ENCODE assay signal across 8 cellular contexts in genomic region chr5:37248387-37248969, GRCh38. TPM values are rescaled to one million over a fixed set of nuclear protein-coding genes. Genes with fewer than 3 reads are reported as not detected.
DNase-seq lines count a peak whose midpoint lies in the region; ATAC-seq and TF ChIP-seq lines count a peak whose summit lies in the region.

No MANE protein-coding gene starts in this region.

- H3K36me3 ChIP-seq in neutrophil: no peaks in the 10 kb centered on the region

- H3K36me3 Mint-ChIP-seq in T-helper 1 cell treated with Interleukin-12 subunit alpha and Interleukin-12 subunit beta and Interleukin-4 antibody, amounts not matched to agents 30 μg/mL and 1 μg/mL, for 36 hours (ENCODE audit: low read depth): no peaks in the 10 kb centered on the region

- H3K27ac Mint-ChIP-seq in T-helper 1 cell treated with Interleukin-12 subunit alpha and Interleukin-12 subunit beta and Interleukin-4 antibody, amounts not matched to agents 30 μg/mL and 1 μg/mL, for 36 hours: peak overlapping the region; percentile 20

- H3K4me1 Mint-ChIP-seq in T-helper 1 cell treated with Interleukin-12 subunit alpha and Interleukin-12 subunit beta and Interleukin-4 antibody, amounts not matched to agents 30 μg/mL and 1 μg/mL, for 36 hours (ENCODE audit: low read depth): peaks cover 7% of the 10 kb centered on the region

- no peak for ATAC-seq in GM21367 (IDR thresholded peaks at IDR 0.05; ENCODE audit: unreplicated experiment)

- no peak overlapping the region for H3K27ac ChIP-seq in neutrophil

- DNase-seq in T-helper 1 cell (no peak), RPMI7951 (ENCODE audit: low read depth) (peak; percentile 15), epithelial cell of esophagus (ENCODE audit: low read depth) (peak; percentile 19), cortex of kidney (lab: John Stamatoyannopoulos, UW) (no peak), NK-92 (lab: John Stamatoyannopoulos, UW; ENCODE audit: unreplicated experiment) (no peak)

- H3K9me3 Mint-ChIP-seq in T-helper 1 cell treated with Interleukin-12 subunit alpha and Interleukin-12 subunit beta and Interleukin-4 antibody, amounts not matched to agents 30 μg/mL and 1 μg/mL, for 36 hours: no peaks in the 10 kb centered on the region

- H3K4me3 ChIP-seq in epithelial cell of esophagus (ENCODE audit: low read length) (peak overlapping the region; percentile 74), neutrophil (ENCODE audit: low read depth in 1 of 2, low read length in 1 of 2) (peak overlapping the region; percentile 58 to 63)

- no peaks in the 10 kb centered on the region for H3K27me3 Mint-ChIP-seq in T-helper 1 cell treated with Interleukin-12 subunit alpha and Interleukin-12 subunit beta and Interleukin-4 antibody, amounts not matched to agents 30 μg/mL and 1 μg/mL, for 36 hours (ENCODE audit: low read depth)

- H3K4me1 ChIP-seq in neutrophil (ENCODE audit: control insufficient read depth in 1 of 2, insufficient read depth in 1 of 2, low read depth in 1 of 2, low read length in 1 of 2): peaks cover 10 to 14% of the 10 kb centered on the region in 2 experiments

- TF ChIP-seq CTCF in epithelial cell of esophagus (IDR thresholded peaks at IDR 0.05; ENCODE audit: insufficient read depth, low read depth, low read length, missing control alignments): no peak
- no peak for TF ChIP-seq CTCF in neutrophil (IDR thresholded peaks at IDR 0.05)

- no peaks in the 10 kb centered on the region for H3K9me3 ChIP-seq in neutrophil

- H3K4me3 Mint-ChIP-seq in T-helper 1 cell treated with Interleukin-12 subunit alpha and Interleukin-12 subunit beta and Interleukin-4 antibody, amounts not matched to agents 30 μg/mL and 1 μg/mL, for 36 hours: peak overlapping the region; percentile 77

- peaks cover 9% of the 10 kb centered on the region for H3K27me3 ChIP-seq in neutrophil

RNA-seq across cellular contexts. Expression of gene CPLANE1, which starts 0.7 kb away (rescaled TPM):
- 8.4 and 14.1 TPM in 2 replicates for total RNA-seq in RPMI7951 (2014; rRNA removed; shearing (Covaris generic))

Comparison
In these comparisons a context has a peak if more than half of its experiments do, and no peak if none do; other contexts are left out.
1. DNase-seq: peak in RPMI7951 (single experiment) and epithelial cell of esophagus (single experiment); none in T-helper 1 cell (0 of 5), cortex of kidney (single experiment) and NK-92 (single experiment).